12 cellular contexts compared by ENCODE assay signal in genomic region chr2:38173690-38174089, GRCh38.
"Had no signal": no experiment of that assay in that cellular context is flagged by ENCODE, and none has a peak within 500 bp of the region (broad histone marks: within the 10 kb centered on the region; RNA-seq: fewer than 3 reads in every experiment).

No MANE protein-coding gene starts in this region.

- H3K4me3 ChIP-seq: right atrium auricular region had no signal

- H3K9me3 Mint-ChIP-seq: stimulated activated naive B cell treated with anti-CD40 and anti-IgM and Interleukin-4, amounts not matched to agents 10 μg/mL and 1 μg/mL and 100 μg/mL, for 72 hours had no signal

- DNase-seq: activated naive CD4-positive, alpha-beta T cell treated with anti-CD3 and anti-CD28 coated beads, Interleukin-2, amount 50 U/mL, for 16 hours; amygdala; foreskin melanocyte; head of caudate nucleus; left colon; mesendoderm; stimulated activated CD4-positive, alpha-beta T cell treated with anti-CD3 and anti-CD28 coated beads, Interleukin-2, amount 100 ng/mL, for 24 hours; stimulated activated naive B cell treated with anti-CD40 and anti-IgM and Interleukin-4, amounts not matched to agents 10 μg/mL and 1 μg/mL and 100 μg/mL, for 72 hours; substantia nigra; T-helper 2 cell had no signal

- H3K27ac Mint-ChIP-seq: activated T-helper 2 cell treated with anti-CD3 and anti-CD28 coated beads, Interferon-gamma antibody, Interleukin-2, Interleukin-4, amounts not matched to agents 10 μg/mL and 5 μg/mL and 100 μg/mL, durations not matched to agents 14 hours and 24 hours and 36 hours; stimulated activated naive B cell treated with anti-CD40 and anti-IgM and Interleukin-4, amounts not matched to agents 10 μg/mL and 1 μg/mL and 100 μg/mL, for 72 hours had no signal

- ATAC-seq: left colon; stimulated activated naive B cell treated with anti-CD40 and anti-IgM and Interleukin-4, amounts not matched to agents 10 μg/mL and 1 μg/mL and 100 μg/mL, for 72 hours had no signal

- H3K36me3 ChIP-seq: right atrium auricular region had no signal

- H3K27me3 ChIP-seq: right atrium auricular region had no signal

- H3K9me3 ChIP-seq: right atrium auricular region had no signal

- H3K4me3 Mint-ChIP-seq: stimulated activated naive B cell treated with anti-CD40 and anti-IgM and Interleukin-4, amounts not matched to agents 10 μg/mL and 1 μg/mL and 100 μg/mL, for 72 hours had no signal

- H3K36me3 Mint-ChIP-seq: stimulated activated naive B cell treated with anti-CD40 and anti-IgM and Interleukin-4, amounts not matched to agents 10 μg/mL and 1 μg/mL and 100 μg/mL, for 72 hours had no signal
